In the genomic region with DNA sequence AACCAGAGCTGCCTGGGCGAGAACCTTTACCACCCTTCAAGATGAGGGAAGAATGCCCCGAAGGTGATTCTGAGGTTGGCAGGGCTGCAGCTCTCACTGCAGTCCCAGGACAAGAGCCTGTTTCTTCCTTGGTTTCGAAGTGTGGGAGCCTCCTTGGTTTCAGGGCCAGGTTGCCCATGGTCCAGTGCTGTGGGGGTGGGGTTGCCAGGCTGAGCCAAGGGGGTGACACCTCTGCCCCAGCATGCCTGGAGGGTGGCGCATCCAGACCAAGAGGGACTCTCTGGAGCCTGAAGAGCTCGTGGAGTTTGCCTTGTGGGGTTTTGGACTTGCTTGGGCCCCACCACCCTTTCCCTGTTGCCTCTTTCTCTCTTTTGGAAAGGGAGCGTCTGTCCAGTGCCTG, we compare ENCODE assay signal across 25 cellular contexts.
"Had no signal": no experiment of that assay in that cellular context is flagged by ENCODE, and none has a peak within 500 bp of the region (broad histone marks: within the 10 kb centered on the region; RNA-seq: fewer than 3 reads in every experiment).

No MANE protein-coding gene starts in this region.

- H3K9me3 Mint-ChIP-seq: naive thymus-derived CD8-positive, alpha-beta T cell; nephron progenitor cell; stimulated activated naive CD8-positive, alpha-beta T cell treated with anti-CD3 and anti-CD28 coated beads, Interleukin-15, Interleukin-2, amounts not matched to agents 100 ng/mL and 50 ng/mL, for 24 hours had no signal

- H3K4me1 ChIP-seq: gastrocnemius medialis, left lung, psoas muscle, spleen, upper lobe of right lung, uterus had no signal

- ATAC-seq: esophagus mucosa; gastrocnemius medialis; left lung; naive thymus-derived CD8-positive, alpha-beta T cell; psoas muscle; right cardiac atrium; stimulated activated naive B cell treated with anti-CD40 and anti-IgM and Interleukin-4, amounts not matched to agents 10 μg/mL and 1 μg/mL and 100 μg/mL, for 72 hours; upper lobe of right lung had no signal

- H3K27ac ChIP-seq: epithelial cell of prostate, gastrocnemius medialis, left lung, ovary, psoas muscle, skin epidermis, spleen, thoracic aorta, tibial nerve, upper lobe of right lung, uterus had no signal

- H3K4me3 Mint-ChIP-seq: naive thymus-derived CD8-positive, alpha-beta T cell; nephron progenitor cell; stimulated activated naive B cell treated with anti-CD40 and anti-IgM and Interleukin-4, amounts not matched to agents 10 μg/mL and 1 μg/mL and 100 μg/mL, for 72 hours; stimulated activated naive CD8-positive, alpha-beta T cell treated with anti-CD3 and anti-CD28 coated beads, Interleukin-15, Interleukin-2, amounts not matched to agents 100 ng/mL and 50 ng/mL, for 24 hours had no signal

- H3K9me3 ChIP-seq: gastrocnemius medialis, left lung, ovary, psoas muscle, spleen, thoracic aorta, tibial nerve, upper lobe of right lung, uterus had no signal

- H3K27ac Mint-ChIP-seq: nephron progenitor cell; stimulated activated naive B cell treated with anti-CD40 and anti-IgM and Interleukin-4, amounts not matched to agents 10 μg/mL and 1 μg/mL and 100 μg/mL, for 72 hours; stimulated activated naive CD8-positive, alpha-beta T cell treated with anti-CD3 and anti-CD28 coated beads, Interleukin-15, Interleukin-2, amounts not matched to agents 100 ng/mL and 50 ng/mL, for 24 hours had no signal

- H3K36me3 ChIP-seq: ovary, uterus had no signal

- DNase-seq: effector CD4-positive, alpha-beta T cell; foreskin fibroblast; gastrocnemius medialis; kidney; mesenchymal stem cell; midbrain; naive thymus-derived CD8-positive, alpha-beta T cell; nephron progenitor cell; nucleus accumbens; ovary; psoas muscle; right cardiac atrium; spleen; stimulated activated CD4-positive, alpha-beta T cell treated with anti-CD3 and anti-CD28 coated beads, Interleukin-4, amount 100 ng/mL, for 4 hours; stimulated activated naive B cell treated with anti-CD40 and anti-IgM and Interleukin-4, amounts not matched to agents 10 μg/mL and 1 μg/mL and 100 μg/mL, for 72 hours; upper lobe of right lung; uterus had no signal

- H3K27me3 Mint-ChIP-seq: naive thymus-derived CD8-positive, alpha-beta T cell; stimulated activated naive B cell treated with anti-CD40 and anti-IgM and Interleukin-4, amounts not matched to agents 10 μg/mL and 1 μg/mL and 100 μg/mL, for 72 hours; stimulated activated naive CD8-positive, alpha-beta T cell treated with anti-CD3 and anti-CD28 coated beads, Interleukin-15, Interleukin-2, amounts not matched to agents 100 ng/mL and 50 ng/mL, for 24 hours had no signal

- H3K4me3 ChIP-seq: dorsolateral prefrontal cortex, gastrocnemius medialis, left lung, ovary, psoas muscle, skin epidermis, spleen, thoracic aorta, tibial nerve, upper lobe of right lung, uterus had no signal
